Comparison of ENCODE assay signal across 12 cellular contexts in genomic region chr1:36166938-36167910, GRCh38. TPM values are rescaled to one million over a fixed set of nuclear protein-coding genes. Genes with fewer than 3 reads are reported as not detected.
DNase-seq lines count a peak whose midpoint lies in the region; ATAC-seq, FAIRE-seq and TF ChIP-seq lines count a peak whose summit lies in the region.
"Had no signal": no experiment of that assay in that cellular context is flagged by ENCODE, and none has a peak within 500 bp of the region (broad histone marks: within the 10 kb centered on the region; RNA-seq: fewer than 3 reads in every experiment).

No MANE protein-coding gene starts in this region.

- no peak for DNase-seq in CD4-positive, alpha-beta memory T cell
- DNase-seq in RPMI7951 (ENCODE audit: low read depth), result peak; percentile 85
- no peak for DNase-seq in H1 (ENCODE audit: low read depth in 1 of 2, low spot score in 2 of 2)
- no peak for DNase-seq in natural killer cell treated with Interleukin-12 subunit alpha and Interleukin-12 subunit beta and Interleukin-15 and Interleukin-18, amount 100 ng/mL, for 72 hours (ENCODE audit: low spot score)
- DNase-seq in DMS79 treated with DMSO at 0.1 percent for 48 hours (lab: John Stamatoyannopoulos, UW), result no peak
- no peak for DNase-seq in NCI-H1436 treated with DMSO at 0.1 percent for 48 hours (lab: John Stamatoyannopoulos, UW)
- DNase-seq in AML-193 (lab: John Stamatoyannopoulos, UW), result no peak
- DNase-seq in activated CD4-positive, alpha-beta T cell treated with anti-CD3 and anti-CD28 coated beads for 48 hours, result no peak
- DNase-seq: body of pancreas; NCI-H1048; stimulated activated CD4-positive, alpha-beta T cell treated with anti-CD3 and anti-CD28 coated beads, Interleukin-1b, Interleukin-23, amount 100 ng/mL, for 48 hours had no signal

- no peaks in the 10 kb centered on the region for H3K9me3 ChIP-seq in CD4-positive, alpha-beta memory T cell (ENCODE audit: control insufficient read depth in 1 of 2, low read length in 2 of 2)
- H3K9me3 ChIP-seq in H1 (ENCODE audit: insufficient read depth in 2 of 2, low read depth in 1 of 2, low read length in 1 of 2), result no peaks in the 10 kb centered on the region
- H3K9me3 ChIP-seq: body of pancreas had no signal

- peak overlapping the region; percentile 63; the same call in 1 of the 2 replicates for H4K8ac ChIP-seq in H1 (ENCODE audit: extremely low read depth, insufficient read depth, low read length)

- no peaks in the 10 kb centered on the region for H3K27me3 ChIP-seq in CD4-positive, alpha-beta memory T cell (ENCODE audit: insufficient read depth, low read length)
- no peaks in the 10 kb centered on the region for H3K27me3 ChIP-seq in H1 (replicated peaks in 1 of 4; ENCODE audit: control insufficient read depth in 3 of 4, extremely low read depth in 1 of 4, insufficient read depth in 3 of 4, low read length in 3 of 4)
- H3K27me3 ChIP-seq: body of pancreas had no signal

- no peak for ATAC-seq in natural killer cell treated with Interleukin-12 subunit alpha and Interleukin-12 subunit beta and Interleukin-15 and Interleukin-18, amount 100 ng/mL, for 72 hours
- ATAC-seq: body of pancreas had no signal

- intact Hi-C loops in CD4-positive, alpha-beta memory T cell (cut with micrococcal nuclease), result no loop called here

- peak overlapping the region; percentile 50 to 90 (median 87) for H3K27ac Mint-ChIP-seq in CD4-positive, alpha-beta memory T cell
- peak overlapping the region; percentile 2 to 39 for H3K27ac Mint-ChIP-seq in natural killer cell treated with Interleukin-12 subunit alpha and Interleukin-12 subunit beta and Interleukin-15 and Interleukin-18, amount 100 ng/mL, for 72 hours

- H3K4ac ChIP-seq in H1 (replicated peaks; ENCODE audit: insufficient read length, low read depth, low read length), result no peak overlapping the region

- H2AFZ ChIP-seq in H1 (ENCODE audit: low read length), result no peak overlapping the region

- no peak overlapping the region for H3K4me2 ChIP-seq in H1 (ENCODE audit: insufficient read depth in 1 of 2, low read depth in 2 of 2, low read length in 2 of 2)

- TF ChIP-seq POLR2A in H1 (IDR thresholded peaks at IDR 0.05; ENCODE audit: control extremely low read depth in 1 of 2, low read depth in 2 of 2, low read length in 2 of 2), result no peak

- no peaks in the 10 kb centered on the region for H3K23me2 ChIP-seq in H1 (ENCODE audit: low read depth, low read length)

- 91% methylated on average over 15 of the region's 15 CpGs; no CpG with 5 or more reads in 1 of the 2 experiments for WGBS in H1 (ENCODE audit: extremely low coverage in 1 of 2, insufficient coverage in 1 of 2, insufficient read length in 1 of 2, insufficient replicate concordance in 2 of 2, low coverage in 1 of 2, low lambda C conversion rate in 2 of 2, missing lambda C conversion rate in 1 of 2), 2 experiments

- H2AK5ac ChIP-seq in H1 (ENCODE audit: low read depth, low read length), result no peak overlapping the region

- H3K56ac ChIP-seq in H1 (replicated peaks; ENCODE audit: insufficient read length, low read depth, low read length), result no peak overlapping the region

- peaks cover 0 to 25% of the 10 kb centered on the region in 2 experiments for H4K20me1 ChIP-seq in H1 (replicated peaks in 1 of 2; ENCODE audit: control insufficient read depth in 1 of 2, insufficient read depth in 2 of 2, low read length in 2 of 2)

- no peak overlapping the region for H4K91ac ChIP-seq in H1 (replicated peaks; ENCODE audit: insufficient read length, low read length)

- no peak overlapping the region for H3K14ac ChIP-seq in H1 (ENCODE audit: insufficient read length)

- no peak overlapping the region for H3K23ac ChIP-seq in H1 (ENCODE audit: insufficient read length)

- POLR2A ChIA-PET in CD4-positive, alpha-beta memory T cell (lab: Charles Lee; ENCODE audit: partially characterized antibody), result interaction anchor here (0.6 to 3.2 kb wide), 4 partner anchors 11 to 20 kb away, joined by 3 to 18 read pairs (median 10); partner anchors contain the start of gene MAP7D1
- POLR2A ChIA-PET in H1 (lab: Charles Lee; ENCODE audit: partially characterized antibody), result interaction anchor here (0.8 kb wide), 1 partner anchor 11 kb away, joined by 4 read pairs; no protein-coding TSS in a partner anchor

- H2BK15ac ChIP-seq in H1 (ENCODE audit: low read length), result no peak overlapping the region

- peak overlapping the region in 1 of 8 donors; percentile 4 for H3K4me3 Mint-ChIP-seq in CD4-positive, alpha-beta memory T cell
- H3K4me3 Mint-ChIP-seq in natural killer cell treated with Interleukin-12 subunit alpha and Interleukin-12 subunit beta and Interleukin-15 and Interleukin-18, amount 100 ng/mL, for 72 hours, result no peak overlapping the region

- no peak overlapping the region for H3K4me3 ChIP-seq in CD4-positive, alpha-beta memory T cell (ENCODE audit: low read length in 2 of 2)
- H3K4me3 ChIP-seq in H1 (ENCODE audit: extremely low read depth in 1 of 4, insufficient read depth in 2 of 4, low read depth in 3 of 4, low read length in 4 of 4), result no peak overlapping the region
- H3K4me3 ChIP-seq: body of pancreas had no signal

- H3K79me1 ChIP-seq in H1 (ENCODE audit: low read depth, low read length), result no peaks in the 10 kb centered on the region; the same call in 1 of the 2 replicates

- H3K9me3 Mint-ChIP-seq in CD4-positive, alpha-beta memory T cell, result no peaks in the 10 kb centered on the region
- no peaks in the 10 kb centered on the region for H3K9me3 Mint-ChIP-seq in natural killer cell treated with Interleukin-12 subunit alpha and Interleukin-12 subunit beta and Interleukin-15 and Interleukin-18, amount 100 ng/mL, for 72 hours

- no peak overlapping the region for H2BK5ac ChIP-seq in H1 (ENCODE audit: low read depth, low read length)

- H3K36me3 Mint-ChIP-seq in CD4-positive, alpha-beta memory T cell, result peaks cover 34 to 59% of the 10 kb centered on the region in 2 donors
- H3K36me3 Mint-ChIP-seq in natural killer cell treated with Interleukin-12 subunit alpha and Interleukin-12 subunit beta and Interleukin-15 and Interleukin-18, amount 100 ng/mL, for 72 hours, result peaks cover 15% of the 10 kb centered on the region

- H2BK12ac ChIP-seq in H1 (ENCODE audit: low read depth, low read length), result no peak overlapping the region

- no peak overlapping the region for H2BK20ac ChIP-seq in H1 (ENCODE audit: low read length)

- peaks cover 0 to 13% of the 10 kb centered on the region in 2 experiments; a peak in 2 of 4 replicates for H3K79me2 ChIP-seq in H1 (ENCODE audit: control insufficient read depth in 1 of 2, insufficient read depth in 2 of 2, low read length in 2 of 2)

- CTCF ChIA-PET in CD4-positive, alpha-beta memory T cell (lab: Charles Lee; ENCODE audit: partially characterized antibody), result interaction anchor here (1.1 to 5.0 kb wide), 4 partner anchors 16 to 154 kb away, joined by 3 to 40 read pairs (median 16); partner anchors contain the start of gene TRAPPC3
- CTCF ChIA-PET in H1 (lab: Charles Lee; ENCODE audit: partially characterized antibody), result interaction anchor here (0.9 to 17.6 kb wide), 4 partner anchors 9 to 70 kb away, joined by 3 to 233 read pairs (median 88); partner anchors contain the start of genes MAP7D1 and TRAPPC3

- no peak for TF ChIP-seq CTCF in H1 (IDR thresholded peaks at IDR 0.05; ENCODE audit: control extremely low read depth in 1 of 3, insufficient read depth in 1 of 3, low read depth in 1 of 3, low read length in 3 of 3)

- peaks cover 29% of the 10 kb centered on the region for H3K36me3 ChIP-seq in CD4-positive, alpha-beta memory T cell (ENCODE audit: insufficient read depth, low read length)
- H3K36me3 ChIP-seq in H1 (ENCODE audit: control insufficient read depth in 2 of 4, insufficient read depth in 4 of 4, low read length in 3 of 4), result peaks cover 2 to 9% (median 4%) of the 10 kb centered on the region in 4 experiments; a peak in 6 of 8 replicates

- H4K5ac ChIP-seq in H1 (ENCODE audit: insufficient read length, low read depth, low read length), result no peak overlapping the region

- no peak for FAIRE-seq in H1 (lab: Jason Lieb, UNC)
- FAIRE-seq: islet of Langerhans had no signal

- no peak overlapping the region for H3K9ac ChIP-seq in H1 (replicated peaks in 1 of 4; ENCODE audit: extremely low read depth in 1 of 4, low read depth in 3 of 4, low read length in 3 of 4)

- H3K27ac ChIP-seq in CD4-positive, alpha-beta memory T cell (ENCODE audit: low read depth, low read length), result no peak overlapping the region
- H3K27ac ChIP-seq in H1 (ENCODE audit: low read depth, low read length), result no peak overlapping the region
- H3K27ac ChIP-seq: body of pancreas had no signal

- peaks cover 42% of the 10 kb centered on the region for H3K4me1 ChIP-seq in CD4-positive, alpha-beta memory T cell (ENCODE audit: insufficient read depth, low read length)
- H3K4me1 ChIP-seq in H1 (replicated peaks in 1 of 4; ENCODE audit: control insufficient read depth in 3 of 4, insufficient read depth in 4 of 4, low read length in 3 of 4), result no peaks in the 10 kb centered on the region; a peak in 1 of 7 replicates

- no peaks in the 10 kb centered on the region for H3K27me3 Mint-ChIP-seq in CD4-positive, alpha-beta memory T cell
- H3K27me3 Mint-ChIP-seq in natural killer cell treated with Interleukin-12 subunit alpha and Interleukin-12 subunit beta and Interleukin-15 and Interleukin-18, amount 100 ng/mL, for 72 hours, result no peaks in the 10 kb centered on the region

- peaks cover 39 to 66% (median 50%) of the 10 kb centered on the region in 4 donors for H3K4me1 Mint-ChIP-seq in CD4-positive, alpha-beta memory T cell
- peaks cover 36% of the 10 kb centered on the region in 2 donors for H3K4me1 Mint-ChIP-seq in natural killer cell treated with Interleukin-12 subunit alpha and Interleukin-12 subunit beta and Interleukin-15 and Interleukin-18, amount 100 ng/mL, for 72 hours (ENCODE audit: low read depth in 2 of 2)

- no peak overlapping the region for H3K18ac ChIP-seq in H1 (ENCODE audit: extremely low read depth, low read length)

- no peak for TF ChIP-seq EP300 in H1 (IDR thresholded peaks at IDR 0.05; ENCODE audit: borderline replicate concordance in 1 of 2, low read depth in 2 of 2, low read length in 2 of 2)

- TF ChIP-seq RAD21 in H1 (IDR thresholded peaks at IDR 0.05 in 1 of 2, conservative IDR thresholded peaks at IDR 0.05 in 1 of 2; ENCODE audit: low read depth in 2 of 2, low read length in 2 of 2), result no peak

- H2BK120ac ChIP-seq in H1 (replicated peaks; ENCODE audit: low read depth, low read length), result no peak overlapping the region

RNA-seq across cellular contexts. Expression of gene MAP7D1, which starts 11.3 kb away (rescaled TPM):
- 100 to 1,000 TPM; 221 to 222 TPM for total RNA-seq in CD4-positive, alpha-beta memory T cell
- 10 to 100 TPM in 1 of 2 donors, 1 to 10 TPM in 1; 4.1 to 68.3 TPM for polyA plus RNA-seq in CD4-positive, alpha-beta memory T cell
- 82.4 and 107 TPM in 2 replicates for total RNA-seq in RPMI7951 (2014; rRNA removed; shearing (Covaris generic))
- total RNA-seq in H1 (2021; fragmentation: NEBNext Ultra II Directional; extraction: Animal tissue kit (Norgen Biotek cat#: 25700)), result 52.4 and 55.1 TPM in 2 replicates
- 18.2 and 24.8 TPM in 2 replicates for polyA plus RNA-seq in H1 (2011; rRNA removed)
- 23.1 TPM for polyA plus RNA-seq in H1 (2011; cell fraction: cytosol; rRNA removed)
- polyA plus RNA-seq in H1 (2011; cell fraction: nucleus; rRNA removed), result 36.3 TPM
- 44.6 to 64.8 TPM (median 56.7 TPM) in 4 replicates for polyA plus RNA-seq in H1 (2012, experiment 1 of 2)
- 55.0 TPM for polyA plus RNA-seq in H1 (2012, experiment 2 of 2)
- polyA plus RNA-seq in H1 (2013, experiment 1 of 2), result 30.4 TPM
- 27.2 TPM for polyA plus RNA-seq in H1 (2013, experiment 2 of 2)
- polyA minus RNA-seq in H1 (2011; rRNA and poly(A)+ RNA removed), result 10.9 and 11.9 TPM in 2 replicates
- 31.9 TPM for polyA minus RNA-seq in H1 (2011; cell fraction: cytosol; rRNA and poly(A)+ RNA removed)
- 18.1 TPM for polyA minus RNA-seq in H1 (2011; cell fraction: nucleus; rRNA and poly(A)+ RNA removed)
- total RNA-seq in natural killer cell treated with Interleukin-12 subunit alpha and Interleukin-12 subunit beta and Interleukin-15 and Interleukin-18, amount 100 ng/mL, for 72 hours, result 100 to 1,000 TPM; 153 to 196 TPM

RNA-seq across cellular contexts. Expression of gene TRAPPC3, which starts 17.9 kb away (rescaled TPM):
- 10 to 100 TPM; 51.8 to 56.4 TPM for total RNA-seq in CD4-positive, alpha-beta memory T cell
- 100 to 1,000 TPM; 107 to 190 TPM for polyA plus RNA-seq in CD4-positive, alpha-beta memory T cell
- 78.2 and 125 TPM in 2 replicates for total RNA-seq in RPMI7951 (2014; rRNA removed; shearing (Covaris generic))
- total RNA-seq in H1 (2021; fragmentation: NEBNext Ultra II Directional; extraction: Animal tissue kit (Norgen Biotek cat#: 25700)), result 42.0 and 47.8 TPM in 2 replicates
- polyA plus RNA-seq in H1 (2011; rRNA removed), result 36.1 and 51.0 TPM in 2 replicates
- polyA plus RNA-seq in H1 (2011; cell fraction: cytosol; rRNA removed), result 53.9 TPM
- 19.8 TPM for polyA plus RNA-seq in H1 (2011; cell fraction: nucleus; rRNA removed)
- polyA plus RNA-seq in H1 (2012, experiment 1 of 2), result 55.6 to 70.5 TPM (median 64.5 TPM) in 4 replicates
- polyA plus RNA-seq in H1 (2012, experiment 2 of 2), result 47.1 TPM
- polyA plus RNA-seq in H1 (2013, experiment 1 of 2), result 35.8 TPM
- polyA plus RNA-seq in H1 (2013, experiment 2 of 2), result 38.3 TPM
- polyA minus RNA-seq in H1 (2011; rRNA and poly(A)+ RNA removed), result 19.0 and 20.3 TPM in 2 replicates
- polyA minus RNA-seq in H1 (2011; cell fraction: cytosol; rRNA and poly(A)+ RNA removed), result 34.5 TPM
- polyA minus RNA-seq in H1 (2011; cell fraction: nucleus; rRNA and poly(A)+ RNA removed), result 11.1 TPM
- total RNA-seq in natural killer cell treated with Interleukin-12 subunit alpha and Interleukin-12 subunit beta and Interleukin-15 and Interleukin-18, amount 100 ng/mL, for 72 hours, result 10 to 100 TPM; 58.4 to 69.2 TPM

RNA-seq across cellular contexts. Expression of gene COL8A2, which starts 42.2 kb away (rescaled TPM):
- under 1 TPM; 0.25 to 0.26 TPM for total RNA-seq in CD4-positive, alpha-beta memory T cell
- polyA plus RNA-seq in CD4-positive, alpha-beta memory T cell, result not detected
- total RNA-seq in RPMI7951 (2014; rRNA removed; shearing (Covaris generic)), result 0.88 and 0.96 TPM in 2 replicates
- 2.4 and 2.8 TPM in 2 replicates for total RNA-seq in H1 (2021; fragmentation: NEBNext Ultra II Directional; extraction: Animal tissue kit (Norgen Biotek cat#: 25700))
- polyA plus RNA-seq in H1 (2011; rRNA removed), result 2.1 and 2.4 TPM in 2 replicates
- polyA plus RNA-seq in H1 (2011; cell fraction: cytosol; rRNA removed), result 1.7 TPM
- 2.5 TPM for polyA plus RNA-seq in H1 (2011; cell fraction: nucleus; rRNA removed)
- 1.1 to 2.4 TPM (median 1.6 TPM) in 4 replicates for polyA plus RNA-seq in H1 (2012, experiment 1 of 2)
- 1.4 TPM for polyA plus RNA-seq in H1 (2012, experiment 2 of 2)
- polyA plus RNA-seq in H1 (2013, experiment 1 of 2), result 3.2 TPM
- polyA plus RNA-seq in H1 (2013, experiment 2 of 2), result 2.8 TPM
- 1.1 TPM in 2 replicates for polyA minus RNA-seq in H1 (2011; rRNA and poly(A)+ RNA removed)
- 2.0 TPM for polyA minus RNA-seq in H1 (2011; cell fraction: cytosol; rRNA and poly(A)+ RNA removed)
- polyA minus RNA-seq in H1 (2011; cell fraction: nucleus; rRNA and poly(A)+ RNA removed), result 1.6 TPM
- total RNA-seq in natural killer cell treated with Interleukin-12 subunit alpha and Interleukin-12 subunit beta and Interleukin-15 and Interleukin-18, amount 100 ng/mL, for 72 hours, result under 1 TPM in 1 of 2 donors, not detected in 1; 0.08 TPM

RNA-seq across cellular contexts. Expression of gene THRAP3, which starts 57.0 kb away (rescaled TPM):
- total RNA-seq in CD4-positive, alpha-beta memory T cell, result 100 to 1,000 TPM; 127 to 130 TPM
- 10 to 100 TPM; 58.5 to 98.6 TPM for polyA plus RNA-seq in CD4-positive, alpha-beta memory T cell
- total RNA-seq in RPMI7951 (2014; rRNA removed; shearing (Covaris generic)), result 62.0 and 75.0 TPM in 2 replicates
- 183 TPM in 2 replicates for total RNA-seq in H1 (2021; fragmentation: NEBNext Ultra II Directional; extraction: Animal tissue kit (Norgen Biotek cat#: 25700))
- polyA plus RNA-seq in H1 (2011; rRNA removed), result 36.0 and 40.2 TPM in 2 replicates
- polyA plus RNA-seq in H1 (2011; cell fraction: cytosol; rRNA removed), result 57.4 TPM
- polyA plus RNA-seq in H1 (2011; cell fraction: nucleus; rRNA removed), result 56.5 TPM
- 91.4 to 137 TPM (median 101 TPM) in 4 replicates for polyA plus RNA-seq in H1 (2012, experiment 1 of 2)
- 18.0 TPM for polyA plus RNA-seq in H1 (2012, experiment 2 of 2)
- polyA plus RNA-seq in H1 (2013, experiment 1 of 2), result 107 TPM
- 101 TPM for polyA plus RNA-seq in H1 (2013, experiment 2 of 2)
- polyA minus RNA-seq in H1 (2011; rRNA and poly(A)+ RNA removed), result 133 and 218 TPM in 2 replicates
- polyA minus RNA-seq in H1 (2011; cell fraction: cytosol; rRNA and poly(A)+ RNA removed), result 76.3 TPM
- polyA minus RNA-seq in H1 (2011; cell fraction: nucleus; rRNA and poly(A)+ RNA removed), result 86.2 TPM
- 100 to 1,000 TPM; 118 to 131 TPM for total RNA-seq in natural killer cell treated with Interleukin-12 subunit alpha and Interleukin-12 subunit beta and Interleukin-15 and Interleukin-18, amount 100 ng/mL, for 72 hours
